Comparison of ENCODE assay signal across 1 cellular context in genomic region chr5:132489051-132489770, GRCh38.
TF ChIP-seq lines count a peak whose summit lies in the region.

No MANE protein-coding gene starts in this region.

TF ChIP-seq in H1, 55 proteins besides CTCF, POLR2A, EP300 and RAD21:
- TF ChIP-seq KDM1A (IDR thresholded peaks at IDR 0.05; ENCODE audit: borderline replicate concordance, low read length), result no peak
- TF ChIP-seq HDAC2 (IDR thresholded peaks at IDR 0.05; ENCODE audit: borderline replicate concordance in 1 of 2, low read depth in 2 of 2, low read length in 2 of 2), result no peak
- TF ChIP-seq BACH1 (IDR thresholded peaks at IDR 0.05; ENCODE audit: low read length), result no peak
- no peak for TF ChIP-seq KDM4A (IDR thresholded peaks at IDR 0.05; ENCODE audit: low read depth, low read length, severe bottlenecking)
- no peak for TF ChIP-seq JUN (IDR thresholded peaks at IDR 0.05; ENCODE audit: low read depth, low read length)
- TF ChIP-seq CTBP2 (IDR thresholded peaks at IDR 0.05; ENCODE audit: borderline replicate concordance, insufficient read depth, insufficient read length, low read length), result no peak
- TF ChIP-seq USF2 (IDR thresholded peaks at IDR 0.05; ENCODE audit: low read length), result no peak
- no peak for TF ChIP-seq RXRA (IDR thresholded peaks at IDR 0.05; ENCODE audit: insufficient read depth, low read depth, low read length)
- no peak for TF ChIP-seq E2F6 (IDR thresholded peaks at IDR 0.05)
- TF ChIP-seq PHF8 (conservative IDR thresholded peaks at IDR 0.05; ENCODE audit: low read depth, low read length), result no peak
- no peak for TF ChIP-seq RBBP5 (IDR thresholded peaks at IDR 0.05; ENCODE audit: borderline replicate concordance, low read depth, low read length)
- no peak for TF ChIP-seq CBX5 (IDR thresholded peaks at IDR 0.05; ENCODE audit: low read depth, low read length)
